1 cellular context compared by ENCODE assay signal in the genomic region with DNA sequence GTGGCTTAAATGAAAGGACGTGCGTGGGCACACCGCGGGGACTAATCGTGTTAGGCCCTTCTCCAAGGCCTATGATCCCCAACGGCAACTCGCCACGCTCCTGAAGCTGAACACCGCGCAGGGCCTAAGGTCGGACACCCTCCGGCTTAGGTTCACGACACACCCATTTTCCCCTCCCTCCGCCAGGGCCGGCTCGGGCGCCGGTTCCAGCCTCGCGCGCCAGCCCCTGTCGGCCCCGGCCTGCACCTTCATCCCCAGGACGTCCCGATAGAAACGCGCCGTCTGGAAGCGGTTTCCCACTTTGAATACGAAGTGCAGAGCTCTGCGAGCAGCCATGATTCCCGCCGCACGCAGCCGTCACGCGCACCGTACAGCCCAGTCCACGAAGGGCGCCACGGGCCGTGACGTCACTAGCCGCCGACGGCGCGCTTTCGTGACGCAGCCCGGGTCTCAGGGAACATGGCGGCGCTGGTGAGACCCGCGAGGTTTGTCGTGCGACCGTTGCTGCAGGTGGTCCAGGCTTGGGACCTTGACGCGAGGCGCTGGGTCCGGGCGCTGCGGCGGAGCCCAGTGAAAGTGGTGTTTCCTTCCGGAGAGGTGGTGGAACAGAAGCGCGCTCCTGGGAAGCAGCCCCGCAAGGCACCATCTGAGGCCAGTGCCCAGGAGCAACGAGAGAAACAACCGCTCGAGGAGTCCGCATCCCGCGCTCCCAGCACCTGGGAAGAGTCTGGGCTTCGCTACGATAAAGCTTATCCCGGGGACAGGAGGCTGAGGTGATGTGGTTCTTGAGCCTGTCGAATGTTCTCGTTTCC.
TF ChIP-seq lines count a peak whose summit lies in the region.

A gene with protein sequence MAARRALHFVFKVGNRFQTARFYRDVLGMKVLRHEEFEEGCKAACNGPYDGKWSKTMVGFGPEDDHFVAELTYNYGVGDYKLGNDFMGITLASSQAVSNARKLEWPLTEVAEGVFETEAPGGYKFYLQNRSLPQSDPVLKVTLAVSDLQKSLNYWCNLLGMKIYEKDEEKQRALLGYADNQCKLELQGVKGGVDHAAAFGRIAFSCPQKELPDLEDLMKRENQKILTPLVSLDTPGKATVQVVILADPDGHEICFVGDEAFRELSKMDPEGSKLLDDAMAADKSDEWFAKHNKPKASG (minus strand): TSS at position 361 of the 812 bp plus-strand sequence. CDS start 25 bp downstream, at position 336.
A gene with protein sequence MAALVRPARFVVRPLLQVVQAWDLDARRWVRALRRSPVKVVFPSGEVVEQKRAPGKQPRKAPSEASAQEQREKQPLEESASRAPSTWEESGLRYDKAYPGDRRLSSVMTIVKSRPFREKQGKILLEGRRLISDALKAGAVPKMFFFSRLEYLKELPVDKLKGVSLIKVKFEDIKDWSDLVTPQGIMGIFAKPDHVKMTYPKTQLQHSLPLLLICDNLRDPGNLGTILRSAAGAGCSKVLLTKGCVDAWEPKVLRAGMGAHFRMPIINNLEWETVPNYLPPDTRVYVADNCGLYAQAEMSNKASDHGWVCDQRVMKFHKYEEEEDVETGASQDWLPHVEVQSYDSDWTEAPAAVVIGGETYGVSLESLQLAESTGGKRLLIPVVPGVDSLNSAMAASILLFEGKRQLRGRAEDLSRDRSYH (plus strand): TSS at position 434 of the 812 bp plus-strand sequence. CDS start 26 bp downstream, at position 460.

TF ChIP-seq in HepG2, 621 proteins besides CTCF, POLR2A, EP300 and RAD21 (continued from another document and continues in another):
- TF ChIP-seq ZNF891 (CRISPR knock-in tag; IDR thresholded peaks at IDR 0.05) (0 out of 2 replicates have a peak, but pooled peaks have one; percentile 18), ZNF556 (CRISPR knock-in tag; IDR thresholded peaks at IDR 0.05; ENCODE audit: borderline replicate concordance) (peak; percentile 95), ZNF598 (CRISPR knock-in tag; IDR thresholded peaks at IDR 0.05; ENCODE audit: borderline replicate concordance) (peak; percentile 20; the same call in 1 of the 2 replicates), ZNF430 (CRISPR knock-in tag; IDR thresholded peaks at IDR 0.05) (peak; percentile 96), ZNF737 (CRISPR knock-in tag; IDR thresholded peaks at IDR 0.05; ENCODE audit: borderline replicate concordance) (0 out of 2 replicates have a peak, but pooled peaks have one; percentile 61), MYC (CRISPR knock-in tag; IDR thresholded peaks at IDR 0.05; ENCODE audit: borderline replicate concordance) (peak; percentile 98), KDM5A (IDR thresholded peaks at IDR 0.05; ENCODE audit: borderline replicate concordance, low read length) (peak; percentile 100), HIVEP1 (CRISPR knock-in tag; IDR thresholded peaks at IDR 0.05) (peak; percentile 93), MIER3 (CRISPR knock-in tag; IDR thresholded peaks at IDR 0.05; ENCODE audit: borderline replicate concordance) (peak; percentile 75; the same call in 1 of the 2 replicates), ZSCAN30 (CRISPR knock-in tag; IDR thresholded peaks at IDR 0.05) (no peak), SUZ12 (IDR thresholded peaks at IDR 0.05; ENCODE audit: low read depth, low read length) (no peak), ZNF17 (CRISPR knock-in tag; IDR thresholded peaks at IDR 0.05) (no peak), PHF8 (CRISPR knock-in tag; IDR thresholded peaks at IDR 0.05) (peak; percentile 99), ZKSCAN5 (CRISPR knock-in tag; IDR thresholded peaks at IDR 0.05) (no peak), POLR2G (IDR thresholded peaks at IDR 0.05; ENCODE audit: low read depth, low read length) (peak; percentile 93)
- TF ChIP-seq, protein P1, sequence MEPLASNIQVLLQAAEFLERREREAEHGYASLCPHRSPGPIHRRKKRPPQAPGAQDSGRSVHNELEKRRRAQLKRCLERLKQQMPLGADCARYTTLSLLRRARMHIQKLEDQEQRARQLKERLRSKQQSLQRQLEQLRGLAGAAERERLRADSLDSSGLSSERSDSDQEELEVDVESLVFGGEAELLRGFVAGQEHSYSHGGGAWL (CRISPR knock-in tag; IDR thresholded peaks at IDR 0.05): peak; percentile 93
- TF ChIP-seq, protein P2, sequence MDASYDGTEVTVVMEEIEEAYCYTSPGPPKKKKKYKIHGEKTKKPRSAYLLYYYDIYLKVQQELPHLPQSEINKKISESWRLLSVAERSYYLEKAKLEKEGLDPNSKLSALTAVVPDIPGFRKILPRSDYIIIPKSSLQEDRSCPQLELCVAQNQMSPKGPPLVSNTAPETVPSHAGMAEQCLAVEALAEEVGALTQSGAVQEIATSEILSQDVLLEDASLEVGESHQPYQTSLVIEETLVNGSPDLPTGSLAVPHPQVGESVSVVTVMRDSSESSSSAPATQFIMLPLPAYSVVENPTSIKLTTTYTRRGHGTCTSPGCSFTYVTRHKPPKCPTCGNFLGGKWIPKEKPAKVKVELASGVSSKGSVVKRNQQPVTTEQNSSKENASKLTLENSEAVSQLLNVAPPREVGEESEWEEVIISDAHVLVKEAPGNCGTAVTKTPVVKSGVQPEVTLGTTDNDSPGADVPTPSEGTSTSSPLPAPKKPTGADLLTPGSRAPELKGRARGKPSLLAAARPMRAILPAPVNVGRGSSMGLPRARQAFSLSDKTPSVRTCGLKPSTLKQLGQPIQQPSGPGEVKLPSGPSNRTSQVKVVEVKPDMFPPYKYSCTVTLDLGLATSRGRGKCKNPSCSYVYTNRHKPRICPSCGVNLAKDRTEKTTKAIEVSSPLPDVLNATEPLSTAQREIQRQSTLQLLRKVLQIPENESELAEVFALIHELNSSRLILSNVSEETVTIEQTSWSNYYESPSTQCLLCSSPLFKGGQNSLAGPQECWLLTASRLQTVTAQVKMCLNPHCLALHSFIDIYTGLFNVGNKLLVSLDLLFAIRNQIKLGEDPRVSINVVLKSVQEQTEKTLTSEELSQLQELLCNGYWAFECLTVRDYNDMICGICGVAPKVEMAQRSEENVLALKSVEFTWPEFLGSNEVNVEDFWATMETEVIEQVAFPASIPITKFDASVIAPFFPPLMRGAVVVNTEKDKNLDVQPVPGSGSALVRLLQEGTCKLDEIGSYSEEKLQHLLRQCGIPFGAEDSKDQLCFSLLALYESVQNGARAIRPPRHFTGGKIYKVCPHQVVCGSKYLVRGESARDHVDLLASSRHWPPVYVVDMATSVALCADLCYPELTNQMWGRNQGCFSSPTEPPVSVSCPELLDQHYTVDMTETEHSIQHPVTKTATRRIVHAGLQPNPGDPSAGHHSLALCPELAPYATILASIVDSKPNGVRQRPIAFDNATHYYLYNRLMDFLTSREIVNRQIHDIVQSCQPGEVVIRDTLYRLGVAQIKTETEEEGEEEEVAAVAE (CRISPR knock-in tag; IDR thresholded peaks at IDR 0.05; ENCODE audit: borderline replicate concordance): peak; percentile 68; the same call in 1 of the 2 replicates
- TF ChIP-seq, protein P3, sequence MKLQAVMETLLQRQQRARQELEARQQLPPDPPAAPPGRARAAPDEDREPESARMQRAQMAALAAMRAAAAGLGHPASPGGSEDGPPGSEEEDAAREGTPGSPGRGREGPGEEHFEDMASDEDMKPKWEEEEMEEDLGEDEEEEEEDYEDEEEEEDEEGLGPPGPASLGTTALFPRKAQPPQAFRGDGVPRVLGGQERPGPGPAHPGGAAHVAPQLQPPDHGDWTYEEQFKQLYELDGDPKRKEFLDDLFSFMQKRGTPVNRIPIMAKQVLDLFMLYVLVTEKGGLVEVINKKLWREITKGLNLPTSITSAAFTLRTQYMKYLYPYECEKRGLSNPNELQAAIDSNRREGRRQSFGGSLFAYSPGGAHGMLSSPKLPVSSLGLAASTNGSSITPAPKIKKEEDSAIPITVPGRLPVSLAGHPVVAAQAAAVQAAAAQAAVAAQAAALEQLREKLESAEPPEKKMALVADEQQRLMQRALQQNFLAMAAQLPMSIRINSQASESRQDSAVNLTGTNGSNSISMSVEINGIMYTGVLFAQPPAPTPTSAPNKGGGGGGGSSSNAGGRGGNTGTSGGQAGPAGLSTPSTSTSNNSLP (IDR thresholded peaks at IDR 0.05; ENCODE audit: low read depth, low read length): 0 out of 2 replicates have a peak, but pooled peaks have one; percentile 9
- TF ChIP-seq, protein P4, sequence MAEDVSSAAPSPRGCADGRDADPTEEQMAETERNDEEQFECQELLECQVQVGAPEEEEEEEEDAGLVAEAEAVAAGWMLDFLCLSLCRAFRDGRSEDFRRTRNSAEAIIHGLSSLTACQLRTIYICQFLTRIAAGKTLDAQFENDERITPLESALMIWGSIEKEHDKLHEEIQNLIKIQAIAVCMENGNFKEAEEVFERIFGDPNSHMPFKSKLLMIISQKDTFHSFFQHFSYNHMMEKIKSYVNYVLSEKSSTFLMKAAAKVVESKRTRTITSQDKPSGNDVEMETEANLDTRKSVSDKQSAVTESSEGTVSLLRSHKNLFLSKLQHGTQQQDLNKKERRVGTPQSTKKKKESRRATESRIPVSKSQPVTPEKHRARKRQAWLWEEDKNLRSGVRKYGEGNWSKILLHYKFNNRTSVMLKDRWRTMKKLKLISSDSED (CRISPR knock-in tag; IDR thresholded peaks at IDR 0.05): no peak
- TF ChIP-seq, protein P5, sequence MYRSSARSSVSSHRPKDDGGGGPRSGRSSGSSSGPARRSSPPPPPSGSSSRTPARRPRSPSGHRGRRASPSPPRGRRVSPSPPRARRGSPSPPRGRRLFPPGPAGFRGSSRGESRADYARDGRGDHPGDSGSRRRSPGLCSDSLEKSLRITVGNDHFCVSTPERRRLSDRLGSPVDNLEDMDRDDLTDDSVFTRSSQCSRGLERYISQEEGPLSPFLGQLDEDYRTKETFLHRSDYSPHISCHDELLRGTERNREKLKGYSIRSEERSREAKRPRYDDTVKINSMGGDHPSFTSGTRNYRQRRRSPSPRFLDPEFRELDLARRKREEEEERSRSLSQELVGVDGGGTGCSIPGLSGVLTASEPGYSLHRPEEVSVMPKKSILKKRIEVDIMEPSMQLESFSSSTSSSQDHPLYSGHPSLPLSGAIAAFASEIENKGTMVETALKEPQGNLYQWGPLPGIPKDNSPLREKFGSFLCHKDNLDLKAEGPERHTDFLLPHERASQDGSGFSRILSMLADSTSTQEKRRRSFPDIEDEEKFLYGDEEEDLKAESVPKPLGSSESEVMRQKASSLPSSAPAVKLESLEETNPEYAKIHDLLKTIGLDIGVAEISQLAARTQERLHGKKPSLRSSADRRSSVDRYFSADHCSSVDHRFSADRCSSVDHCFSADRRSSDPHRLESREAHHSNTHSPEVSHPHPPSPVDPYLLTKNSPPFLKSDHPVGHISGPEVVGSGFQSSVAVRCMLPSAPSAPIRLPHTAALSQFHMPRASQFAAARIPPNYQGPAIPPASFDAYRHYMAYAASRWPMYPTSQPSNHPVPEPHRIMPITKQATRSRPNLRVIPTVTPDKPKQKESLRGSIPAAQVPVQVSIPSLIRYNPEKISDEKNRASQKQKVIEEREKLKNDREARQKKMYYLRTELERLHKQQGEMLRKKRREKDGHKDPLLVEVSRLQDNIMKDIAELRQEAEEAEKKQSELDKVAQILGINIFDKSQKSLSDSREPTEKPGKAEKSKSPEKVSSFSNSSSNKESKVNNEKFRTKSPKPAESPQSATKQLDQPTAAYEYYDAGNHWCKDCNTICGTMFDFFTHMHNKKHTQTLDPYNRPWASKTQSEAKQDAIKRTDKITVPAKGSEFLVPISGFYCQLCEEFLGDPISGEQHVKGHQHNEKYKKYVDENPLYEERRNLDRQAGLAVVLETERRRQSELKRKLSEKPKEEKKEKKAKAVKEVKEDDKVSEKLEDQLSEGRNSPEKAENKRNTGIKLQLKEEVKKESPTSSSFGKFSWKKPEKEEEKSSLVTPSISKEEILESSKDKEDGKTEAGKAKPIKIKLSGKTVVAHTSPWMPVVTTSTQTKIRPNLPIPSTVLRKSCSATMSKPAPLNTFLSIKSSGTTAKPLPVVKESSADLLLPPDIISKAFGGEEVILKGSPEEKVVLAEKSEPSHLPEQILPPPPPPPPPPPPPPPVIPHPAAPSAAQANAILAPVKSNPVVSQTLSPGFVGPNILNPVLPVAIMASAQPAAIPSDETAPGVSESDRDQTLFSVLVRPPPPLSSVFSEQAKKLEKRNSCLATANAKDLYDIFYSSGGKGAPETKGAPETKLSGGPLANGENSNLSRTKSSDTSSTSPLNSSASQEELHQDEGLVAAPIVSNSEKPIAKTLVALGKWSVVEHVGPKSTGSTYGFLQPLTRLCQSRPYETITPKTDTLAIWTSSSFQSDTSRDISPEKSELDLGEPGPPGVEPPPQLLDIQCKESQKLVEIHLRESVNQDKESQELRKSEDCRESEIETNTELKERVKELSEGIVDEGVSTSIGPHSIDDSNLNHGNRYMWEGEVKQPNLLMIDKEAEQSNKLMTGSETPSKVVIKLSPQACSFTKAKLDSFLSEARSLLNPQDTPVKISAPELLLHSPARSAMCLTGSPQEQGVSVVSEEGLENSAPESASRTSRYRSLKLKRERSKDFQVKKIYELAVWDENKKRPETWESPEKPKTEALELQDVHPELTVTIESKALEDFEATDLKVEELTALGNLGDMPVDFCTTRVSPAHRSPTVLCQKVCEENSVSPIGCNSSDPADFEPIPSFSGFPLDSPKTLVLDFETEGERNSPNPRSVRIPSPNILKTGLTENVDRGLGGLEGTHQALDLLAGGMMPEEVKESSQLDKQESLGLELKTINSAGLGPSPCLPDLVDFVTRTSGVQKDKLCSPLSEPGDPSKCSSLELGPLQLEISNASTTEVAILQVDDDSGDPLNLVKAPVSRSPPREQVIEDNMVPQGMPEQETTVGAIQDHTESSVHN (CRISPR knock-in tag; IDR thresholded peaks at IDR 0.05): no peak
- TF ChIP-seq, protein P6, sequence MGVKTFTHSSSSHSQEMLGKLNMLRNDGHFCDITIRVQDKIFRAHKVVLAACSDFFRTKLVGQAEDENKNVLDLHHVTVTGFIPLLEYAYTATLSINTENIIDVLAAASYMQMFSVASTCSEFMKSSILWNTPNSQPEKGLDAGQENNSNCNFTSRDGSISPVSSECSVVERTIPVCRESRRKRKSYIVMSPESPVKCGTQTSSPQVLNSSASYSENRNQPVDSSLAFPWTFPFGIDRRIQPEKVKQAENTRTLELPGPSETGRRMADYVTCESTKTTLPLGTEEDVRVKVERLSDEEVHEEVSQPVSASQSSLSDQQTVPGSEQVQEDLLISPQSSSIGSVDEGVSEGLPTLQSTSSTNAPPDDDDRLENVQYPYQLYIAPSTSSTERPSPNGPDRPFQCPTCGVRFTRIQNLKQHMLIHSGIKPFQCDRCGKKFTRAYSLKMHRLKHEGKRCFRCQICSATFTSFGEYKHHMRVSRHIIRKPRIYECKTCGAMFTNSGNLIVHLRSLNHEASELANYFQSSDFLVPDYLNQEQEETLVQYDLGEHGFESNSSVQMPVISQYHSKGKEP (CRISPR knock-in tag; IDR thresholded peaks at IDR 0.05): peak; percentile 77
- TF ChIP-seq, protein P7, sequence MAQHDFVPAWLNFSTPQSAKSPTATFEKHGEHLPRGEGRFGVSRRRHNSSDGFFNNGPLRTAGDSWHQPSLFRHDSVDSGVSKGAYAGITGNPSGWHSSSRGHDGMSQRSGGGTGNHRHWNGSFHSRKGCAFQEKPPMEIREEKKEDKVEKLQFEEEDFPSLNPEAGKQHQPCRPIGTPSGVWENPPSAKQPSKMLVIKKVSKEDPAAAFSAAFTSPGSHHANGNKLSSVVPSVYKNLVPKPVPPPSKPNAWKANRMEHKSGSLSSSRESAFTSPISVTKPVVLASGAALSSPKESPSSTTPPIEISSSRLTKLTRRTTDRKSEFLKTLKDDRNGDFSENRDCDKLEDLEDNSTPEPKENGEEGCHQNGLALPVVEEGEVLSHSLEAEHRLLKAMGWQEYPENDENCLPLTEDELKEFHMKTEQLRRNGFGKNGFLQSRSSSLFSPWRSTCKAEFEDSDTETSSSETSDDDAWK (CRISPR knock-in tag; IDR thresholded peaks at IDR 0.05): no peak
- TF ChIP-seq, protein P8, sequence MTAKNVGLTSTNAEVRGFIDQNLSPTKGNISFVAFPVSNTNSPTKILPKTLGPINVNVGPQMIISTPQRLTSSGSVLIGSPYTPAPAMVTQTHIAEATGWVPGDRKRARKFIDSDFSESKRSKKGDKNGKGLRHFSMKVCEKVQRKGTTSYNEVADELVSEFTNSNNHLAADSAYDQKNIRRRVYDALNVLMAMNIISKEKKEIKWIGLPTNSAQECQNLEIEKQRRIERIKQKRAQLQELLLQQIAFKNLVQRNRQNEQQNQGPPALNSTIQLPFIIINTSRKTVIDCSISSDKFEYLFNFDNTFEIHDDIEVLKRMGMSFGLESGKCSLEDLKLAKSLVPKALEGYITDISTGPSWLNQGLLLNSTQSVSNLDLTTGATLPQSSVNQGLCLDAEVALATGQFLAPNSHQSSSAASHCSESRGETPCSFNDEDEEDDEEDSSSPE (CRISPR knock-in tag; IDR thresholded peaks at IDR 0.05): peak; percentile 94
